Comparison of ENCODE assay signal across 35 cellular contexts in the genomic region with DNA sequence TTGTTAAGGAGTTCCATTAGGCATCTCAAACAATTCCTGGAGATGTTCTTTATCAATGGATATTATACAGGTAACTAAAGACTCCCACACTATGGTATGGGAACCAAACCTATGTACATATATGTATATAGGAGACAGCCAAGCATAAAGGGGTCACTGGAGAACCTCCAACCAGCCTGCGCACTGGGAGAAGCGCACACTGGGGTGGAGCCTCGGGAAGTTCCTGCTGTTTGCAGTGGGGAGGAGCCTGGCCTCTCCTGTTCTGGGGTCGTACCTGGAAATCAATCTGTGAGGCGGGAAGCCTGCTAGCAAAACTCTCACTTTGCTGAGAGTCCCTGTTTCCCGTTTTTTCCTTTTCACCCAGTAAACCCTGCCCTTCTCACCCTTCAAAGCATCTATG.
"Had no signal": no experiment of that assay in that cellular context is flagged by ENCODE, and none has a peak within 500 bp of the region (broad histone marks: within the 10 kb centered on the region; RNA-seq: fewer than 3 reads in every experiment).

No MANE protein-coding gene starts in this region.

- H3K9me3 Mint-ChIP-seq: activated CD8-positive, alpha-beta T cell treated with anti-CD3 and anti-CD28 coated beads for 36 hours; activated naive CD4-positive, alpha-beta T cell treated with anti-CD3 and anti-CD28 coated beads for 36 hours; activated naive CD8-positive, alpha-beta T cell treated with anti-CD3 and anti-CD28 coated beads for 36 hours; activated T-cell treated with anti-CD3 and anti-CD28 coated beads, Interleukin-2, amount 50 U/mL, for 4 hours; activated T-helper 1 cell treated with anti-CD3 and anti-CD28 coated beads, Interleukin-12 subunit alpha, Interleukin-12 subunit beta, Interleukin-2, Interleukin-4 antibody, amounts not matched to agents 30 ng/mL and 10 ng/mL and 1 ng/mL, durations not matched to agents 14 hours and 24 hours and 36 hours; T-cell; T-helper 2 cell treated with Interferon-gamma antibody and Interleukin-4, amounts not matched to agents 5 μg/mL and 100 μg/mL, for 36 hours had no signal

- H3K4me3 ChIP-seq: adrenal gland, body of pancreas, breast epithelium had no signal

- H3K36me3 Mint-ChIP-seq: activated naive CD4-positive, alpha-beta T cell treated with anti-CD3 and anti-CD28 coated beads, Interleukin-2, amount 50 U/mL, for 72 hours had no signal

- H3K36me3 ChIP-seq: adrenal gland, brain microvascular endothelial cell, breast epithelium had no signal

- DNase-seq: activated CD4-positive, alpha-beta T cell treated with anti-CD3 and anti-CD28 coated beads for 1 hour; activated CD4-positive, alpha-beta T cell treated with anti-CD3 and anti-CD28 coated beads for 36 hours; activated CD4-positive, alpha-beta T cell treated with anti-CD3 and anti-CD28 coated beads for 48 hours; activated CD4-positive, alpha-beta T cell treated with anti-CD3 and anti-CD28 coated beads, Interleukin-2, amount 10 ng/mL, durations not matched to agents 7 days and 5 days; activated CD4-positive, alpha-beta T cell treated with anti-CD3 and anti-CD28 coated beads, Interleukin-2, amount 50 U/mL, for 48 hours; activated CD4-positive, CD25-positive, alpha-beta regulatory T cell; activated CD8-positive, alpha-beta memory T cell treated with anti-CD3 and anti-CD28 coated beads, Interleukin-2, amount 50 U/mL, for 4 hours; activated CD8-positive, alpha-beta T cell treated with anti-CD3 and anti-CD28 coated beads for 36 hours; activated effector memory CD4-positive, alpha-beta T cell treated with anti-CD3 and anti-CD28 coated beads, Interleukin-2, amount 50 U/mL, for 16 hours; activated gamma-delta T cell treated with Interleukin-2 at 50 U/mL for 16 hours; activated naive CD4-positive, alpha-beta T cell; activated naive CD4-positive, alpha-beta T cell treated with anti-CD3 and anti-CD28 coated beads for 36 hours; activated naive CD4-positive, alpha-beta T cell treated with anti-CD3 and anti-CD28 coated beads, Interleukin-2, amount 50 U/mL, for 16 hours; activated naive CD8-positive, alpha-beta T cell treated with anti-CD3 and anti-CD28 coated beads for 36 hours; activated T-cell treated with anti-CD3 and anti-CD28 coated beads for 4 hours; activated T-cell treated with anti-CD3 and anti-CD28 coated beads, Interleukin-2, amount 50 U/mL, for 1 hour; activated T-cell treated with anti-CD3 and anti-CD28 coated beads, Interleukin-2, amount 50 U/mL, for 4 hours; activated T-cell treated with anti-CD3 and anti-CD28 coated beads, Interleukin-2, amount 50 U/mL, for 72 hours; adrenal gland; amniotic stem cell; aorta; body of pancreas; brain microvascular endothelial cell; central memory CD4-positive, alpha-beta T cell; T-cell; T-helper 2 cell; T-helper 9 cell had no signal

- H3K27ac ChIP-seq: adrenal gland, body of pancreas, brain microvascular endothelial cell, breast epithelium, VCaP had no signal

- H3K4me3 Mint-ChIP-seq: activated CD4-positive, alpha-beta T cell treated with anti-CD3 and anti-CD28 coated beads for 36 hours; activated CD4-positive, alpha-beta T cell treated with anti-CD3 and anti-CD28 coated beads, Interleukin-2, amount 10 ng/mL, durations not matched to agents 7 days and 5 days; activated CD8-positive, alpha-beta T cell treated with anti-CD3 and anti-CD28 coated beads for 36 hours; activated naive CD4-positive, alpha-beta T cell treated with anti-CD3 and anti-CD28 coated beads for 36 hours; activated naive CD8-positive, alpha-beta T cell treated with anti-CD3 and anti-CD28 coated beads for 36 hours; activated T-cell treated with anti-CD3 and anti-CD28 coated beads, Interleukin-2, amount 50 U/mL, for 4 hours; activated T-cell treated with anti-CD3 and anti-CD28 coated beads, Interleukin-2, amount 50 U/mL, for 72 hours; activated T-helper 1 cell treated with anti-CD3 and anti-CD28 coated beads, Interleukin-12 subunit alpha, Interleukin-12 subunit beta, Interleukin-2, Interleukin-4 antibody, amounts not matched to agents 30 ng/mL and 10 ng/mL and 1 ng/mL, durations not matched to agents 14 hours and 24 hours and 36 hours; activated T-helper 17 cell treated with anti-CD3 and anti-CD28 coated beads, Interleukin-2, amount 50 U/mL, for 72 hours; T-cell; T-helper 2 cell treated with Interferon-gamma antibody and Interleukin-4, amounts not matched to agents 5 μg/mL and 100 μg/mL, for 36 hours had no signal

- H3K27me3 ChIP-seq: adrenal gland, body of pancreas, brain microvascular endothelial cell, breast epithelium had no signal

- H3K27me3 Mint-ChIP-seq: activated CD4-positive, alpha-beta T cell treated with anti-CD3 and anti-CD28 coated beads for 36 hours; activated CD4-positive, alpha-beta T cell treated with anti-CD3 and anti-CD28 coated beads, Interleukin-2, amount 10 ng/mL, durations not matched to agents 7 days and 5 days; activated CD8-positive, alpha-beta T cell treated with anti-CD3 and anti-CD28 coated beads for 36 hours; activated naive CD8-positive, alpha-beta T cell treated with anti-CD3 and anti-CD28 coated beads for 36 hours had no signal

- H3K9me3 ChIP-seq: adrenal gland, body of pancreas, breast epithelium had no signal

- FAIRE-seq: astrocyte had no signal

- H3K27ac Mint-ChIP-seq: activated CD4-positive, alpha-beta T cell treated with anti-CD3 and anti-CD28 coated beads for 36 hours; activated CD4-positive, alpha-beta T cell treated with anti-CD3 and anti-CD28 coated beads, Interleukin-2, amount 10 ng/mL, durations not matched to agents 7 days and 5 days; activated CD8-positive, alpha-beta T cell treated with anti-CD3 and anti-CD28 coated beads for 36 hours; activated naive CD4-positive, alpha-beta T cell treated with anti-CD3 and anti-CD28 coated beads for 36 hours; activated naive CD4-positive, alpha-beta T cell treated with anti-CD3 and anti-CD28 coated beads, Interleukin-2, amount 50 U/mL, for 72 hours; activated naive CD8-positive, alpha-beta T cell treated with anti-CD3 and anti-CD28 coated beads for 36 hours; activated T-cell treated with anti-CD3 and anti-CD28 coated beads, Interleukin-2, amount 50 U/mL, for 72 hours; activated T-helper 1 cell treated with anti-CD3 and anti-CD28 coated beads, Interleukin-12 subunit alpha, Interleukin-12 subunit beta, Interleukin-2, Interleukin-4 antibody, amounts not matched to agents 30 ng/mL and 10 ng/mL and 1 ng/mL, durations not matched to agents 14 hours and 24 hours and 36 hours; activated T-helper 17 cell treated with anti-CD3 and anti-CD28 coated beads, Interleukin-2, amount 50 U/mL, for 72 hours; T-cell; T-helper 2 cell treated with Interferon-gamma antibody and Interleukin-4, amounts not matched to agents 5 μg/mL and 100 μg/mL, for 36 hours had no signal

- H3K4me1 ChIP-seq: adrenal gland, body of pancreas, breast epithelium had no signal

- ATAC-seq: activated CD4-positive, alpha-beta T cell treated with anti-CD3 and anti-CD28 coated beads for 36 hours; activated CD4-positive, CD25-positive, alpha-beta regulatory T cell treated with anti-CD3 and anti-CD28 coated beads, Interleukin-2, amount 50 U/mL, for 24 hours; activated CD8-positive, alpha-beta T cell treated with anti-CD3 and anti-CD28 coated beads for 36 hours; activated naive CD4-positive, alpha-beta T cell treated with anti-CD3 and anti-CD28 coated beads, Interleukin-2, amount 50 U/mL, for 72 hours; activated T-cell treated with anti-CD3 and anti-CD28 coated beads, Interleukin-2, amount 50 U/mL, for 4 hours; activated T-cell treated with anti-CD3 and anti-CD28 coated beads, Interleukin-2, amount 50 U/mL, for 72 hours; activated T-helper 17 cell treated with anti-CD3 and anti-CD28 coated beads, Interleukin-2, amount 50 U/mL, for 72 hours; body of pancreas; T-cell had no signal

- H3K4me1 Mint-ChIP-seq: activated CD4-positive, alpha-beta T cell treated with anti-CD3 and anti-CD28 coated beads for 36 hours; activated CD4-positive, alpha-beta T cell treated with anti-CD3 and anti-CD28 coated beads, Interleukin-2, amount 10 ng/mL, durations not matched to agents 7 days and 5 days; activated naive CD8-positive, alpha-beta T cell treated with anti-CD3 and anti-CD28 coated beads for 36 hours; activated T-helper 17 cell treated with anti-CD3 and anti-CD28 coated beads, Interleukin-2, amount 50 U/mL, for 72 hours; T-cell had no signal
